In genomic region chr19:11383706-11384048, GRCh38 we compare ENCODE assay signal across 11 cellular contexts. TPM values are rescaled to one million over a fixed set of nuclear protein-coding genes. Genes with fewer than 3 reads are reported as not detected.
A peak's percentile ranks its signal among the peaks of the same experiment; 100 is the strongest.
DNase-seq lines count a peak whose midpoint lies in the region; FAIRE-seq and TF ChIP-seq lines count a peak whose summit lies in the region.
"Had no signal": no experiment of that assay in that cellular context is flagged by ENCODE, and none has a peak within 500 bp of the region (broad histone marks: within the 10 kb centered on the region; RNA-seq: fewer than 3 reads in every experiment).

No MANE protein-coding gene starts in this region.

- H3K36me3 ChIP-seq in A673 (ENCODE audit: insufficient read depth, low read length, poor library complexity, severe bottlenecking) = no peaks in the 10 kb centered on the region
- peaks cover 7% of the 10 kb centered on the region for H3K36me3 ChIP-seq in endodermal cell (ENCODE audit: control insufficient read depth, insufficient read depth, low read length)
- no peaks in the 10 kb centered on the region for H3K36me3 ChIP-seq in neural cell (ENCODE audit: insufficient read depth, low read length)
- H3K36me3 ChIP-seq in small intestine (ENCODE audit: control insufficient read depth in 2 of 2, insufficient read depth in 2 of 2, low read length in 2 of 2) = no peaks in the 10 kb centered on the region

- H4K20me1 ChIP-seq in neural cell (ENCODE audit: insufficient read depth) = no peaks in the 10 kb centered on the region

- CTCF ChIA-PET in A673 (lab: Charles Lee) = interaction anchor here (1.1 to 1.6 kb wide), 2 partner anchors 57 to 98 kb away, joined by 3 to 5 read pairs; no protein-coding TSS in a partner anchor

- H3K9me3 Mint-ChIP-seq in IgD-negative memory B cell = no peaks in the 10 kb centered on the region
- H3K9me3 Mint-ChIP-seq in endodermal cell = no peaks in the 10 kb centered on the region
- H3K9me3 Mint-ChIP-seq: stimulated activated naive CD8-positive, alpha-beta T cell treated with anti-CD3 and anti-CD28 coated beads, Interleukin-15, Interleukin-2, amounts not matched to agents 100 ng/mL and 50 ng/mL, for 24 hours had no signal

- WGBS in endodermal cell (ENCODE audit: insufficient coverage in 1 of 2, insufficient read length in 1 of 2), 2 experiments = 0% methylated on average over 4 to 9 of the region's 9 CpGs
- 0 to 1% (median 1%) methylated on average over 9 of the region's 9 CpGs for WGBS in small intestine, 3 donors

- peaks cover 17 to 26% (median 23%) of the 10 kb centered on the region in 3 donors for H3K4me1 Mint-ChIP-seq in IgD-negative memory B cell
- peaks cover 5% of the 10 kb centered on the region for H3K4me1 Mint-ChIP-seq in endodermal cell

- no peak for TF ChIP-seq EP300 in neural cell (conservative IDR thresholded peaks at IDR 0.05; ENCODE audit: poor library complexity, severe bottlenecking)

- H3K36me3 Mint-ChIP-seq in IgD-negative memory B cell = no peaks in the 10 kb centered on the region
- H3K36me3 Mint-ChIP-seq in endodermal cell (ENCODE audit: low read depth) = peaks cover 9% of the 10 kb centered on the region

- H3K4me1 ChIP-seq in A673 (ENCODE audit: insufficient read depth, low read length, poor library complexity, severe bottlenecking) (peaks cover 20% of the 10 kb centered on the region), endodermal cell (ENCODE audit: control insufficient read depth, insufficient read depth, low read length) (no peaks in the 10 kb centered on the region), small intestine (ENCODE audit: control insufficient read depth in 2 of 2, insufficient read depth in 1 of 2, low read depth in 1 of 2, low read length in 1 of 2) (peaks cover 2 to 8% of the 10 kb centered on the region in 2 donors)

- DNase-seq in A673 (ENCODE audit: low spot score) = no peak
- no peak for DNase-seq in endodermal cell
- DNase-seq in superior temporal gyrus (ENCODE audit: extremely low spot score) = no peak
- DNase-seq in small intestine = no peak
- DNase-seq in SHP77 (lab: John Stamatoyannopoulos, UW) = no peak
- DNase-seq in H4 (ENCODE audit: low spot score) = no peak
- DNase-seq: cerebellar nuclear complex, occipital lobe had no signal

- H3K27me3 ChIP-seq in A673 (replicated peaks; ENCODE audit: insufficient read depth, low read depth, low read length, poor library complexity) = no peaks in the 10 kb centered on the region
- H3K27me3 ChIP-seq in endodermal cell (ENCODE audit: control insufficient read depth, insufficient read depth, low read length, poor library complexity, severe bottlenecking) = no peaks in the 10 kb centered on the region
- H3K27me3 ChIP-seq in neural cell (ENCODE audit: insufficient read depth, low read depth, low read length) = peaks cover 24% of the 10 kb centered on the region
- H3K27me3 ChIP-seq in small intestine (ENCODE audit: control insufficient read depth in 2 of 2, insufficient read depth in 2 of 2, low read length in 2 of 2) = peaks cover 0 to 6% of the 10 kb centered on the region in 2 donors

- no peaks in the 10 kb centered on the region for H3K9me3 ChIP-seq in A673 (ENCODE audit: low read depth, low read length, poor library complexity, severe bottlenecking)
- H3K9me3 ChIP-seq in endodermal cell (ENCODE audit: control insufficient read depth, low read length) = no peaks in the 10 kb centered on the region
- H3K9me3 ChIP-seq in neural cell (ENCODE audit: low read length) = no peaks in the 10 kb centered on the region
- no peaks in the 10 kb centered on the region for H3K9me3 ChIP-seq in small intestine (ENCODE audit: control insufficient read depth, low read depth)

- no peak overlapping the region for H2AFZ ChIP-seq in neural cell (ENCODE audit: low read depth, low read length)

- H3K4me3 ChIP-seq in A673 (ENCODE audit: low read depth, low read length, poor library complexity, severe bottlenecking) (peak overlapping the region; percentile 54), endodermal cell (ENCODE audit: low read length) (peak overlapping the region; percentile 83), neural cell (ENCODE audit: low read length) (peak overlapping the region; percentile 55), small intestine (ENCODE audit: low read depth in 1 of 2, low read length in 2 of 2) (peak overlapping the region in 1 of 2 donors; percentile 24)

- H3K79me2 ChIP-seq in neural cell (replicated peaks; ENCODE audit: insufficient read depth, low read length) = no peaks in the 10 kb centered on the region

- H3K4me3 Mint-ChIP-seq in IgD-negative memory B cell (peak overlapping the region; percentile 80 to 92 (median 90)), endodermal cell (peak overlapping the region; percentile 74)

- H3K4me2 ChIP-seq in neural cell (ENCODE audit: low read length) = no peak overlapping the region

- no peak for FAIRE-seq in small intestine (lab: Jason Lieb, UNC)

- H3K27ac Mint-ChIP-seq in IgD-negative memory B cell (peak overlapping the region in 1 of 3 donors; percentile 98), endodermal cell (peak overlapping the region; percentile 61)
- H3K27ac Mint-ChIP-seq: stimulated activated naive CD8-positive, alpha-beta T cell treated with anti-CD3 and anti-CD28 coated beads, Interleukin-15, Interleukin-2, amounts not matched to agents 100 ng/mL and 50 ng/mL, for 24 hours had no signal

- TF ChIP-seq RAD21 in neural cell (conservative IDR thresholded peaks at IDR 0.05) = no peak

- H3K9me2 ChIP-seq in neural cell (ENCODE audit: insufficient read depth, low read length) = no peaks in the 10 kb centered on the region

- peak overlapping the region; percentile 41 for H3K9ac ChIP-seq in endodermal cell (ENCODE audit: extremely low read depth, low read length, poor library complexity, severe bottlenecking)
- no peak overlapping the region for H3K9ac ChIP-seq in neural cell (ENCODE audit: low read length)

- BruUV-seq in A673 (replicated peaks; lab: Mats Ljungman, UMichigan) = no TSS peak

- no peak for TF ChIP-seq CTCF in A673 (conservative IDR thresholded peaks at IDR 0.05; ENCODE audit: low read depth, low read length)
- no peak for TF ChIP-seq CTCF in endodermal cell (conservative IDR thresholded peaks at IDR 0.05)
- no peak for TF ChIP-seq CTCF in neural cell (IDR thresholded peaks at IDR 0.05; ENCODE audit: poor library complexity, severe bottlenecking)

- intact Hi-C loops in A673 (cut with micrococcal nuclease; ENCODE audit: unreplicated experiment) = loop anchor here (5.0 kb wide), 2 partner anchors 54 to 91 kb away; partner anchors contain the start of genes ODAD3 and PRKCSH

- POLR2A ChIA-PET in A673 (lab: Charles Lee; ENCODE audit: low non-redundant PET) = no interaction called here

- H3K27ac ChIP-seq in A673 (ENCODE audit: low read depth, low read length, poor library complexity, severe bottlenecking) (peak overlapping the region; percentile 37), endodermal cell (ENCODE audit: low read depth, low read length) (no peak overlapping the region), neural cell (ENCODE audit: low read length) (no peak overlapping the region), small intestine (ENCODE audit: low read depth in 1 of 2, low read length in 1 of 2) (no peak overlapping the region)

- H3K27me3 Mint-ChIP-seq in IgD-negative memory B cell = peaks cover 5% of the 10 kb centered on the region
- H3K27me3 Mint-ChIP-seq in endodermal cell (ENCODE audit: insufficient read depth) = no peaks in the 10 kb centered on the region

- no peaks in the 10 kb centered on the region for H3F3A ChIP-seq in neural cell (ENCODE audit: insufficient read depth, low read length, poor library complexity, severe bottlenecking)

TF ChIP-seq in neural cell, 6 proteins besides CTCF, POLR2A, EP300 and RAD21 (continues in another document):
- TF ChIP-seq EZH2 (IDR thresholded peaks at IDR 0.05; ENCODE audit: borderline replicate concordance, insufficient read depth, low read length, poor library complexity, severe bottlenecking) = no peak
- TF ChIP-seq MXI1 (conservative IDR thresholded peaks at IDR 0.05; ENCODE audit: poor library complexity, severe bottlenecking) = no peak

RNA-seq across cellular contexts. Expression of gene EPOR, which starts 0.4 kb away (rescaled TPM):
- total RNA-seq in A673 (2021) = 5.3 and 6.0 TPM in 2 replicates
- polyA plus RNA-seq in IgD-negative memory B cell = 8.1 TPM
- total RNA-seq in endodermal cell = 10 to 100 TPM; 27.0 to 39.5 TPM
- 7.9 TPM for polyA plus RNA-seq in endodermal cell (2013, experiment 1 of 2)
- 6.8 TPM for polyA plus RNA-seq in endodermal cell (2013, experiment 2 of 2)
- 3.1 and 5.8 TPM in 2 replicates for polyA plus RNA-seq in neural cell
- polyA minus RNA-seq in neural cell = 3.2 and 3.4 TPM in 2 replicates
- polyA plus RNA-seq in small intestine = 1 to 10 TPM in 2 of 3 donors, under 1 TPM in 1; 0.45 to 2.7 (median 1.4) TPM
- total RNA-seq in H4 (2014; rRNA removed; shearing (Covaris generic)) = 3.0 and 5.4 TPM in 2 replicates

RNA-seq across cellular contexts. Expression of gene SWSAP1, which starts 9.2 kb away (rescaled TPM):
- total RNA-seq in A673 (2021) = 2.5 and 3.3 TPM in 2 replicates
- 6.4 TPM for polyA plus RNA-seq in IgD-negative memory B cell
- 1 to 10 TPM; 2.2 to 2.8 TPM for total RNA-seq in endodermal cell
- 2.2 TPM for polyA plus RNA-seq in endodermal cell (2013, experiment 1 of 2)
- 1.6 TPM for polyA plus RNA-seq in endodermal cell (2013, experiment 2 of 2)
- 2.1 and 2.4 TPM in 2 replicates for polyA plus RNA-seq in neural cell
- polyA minus RNA-seq in neural cell = 3.6 and 4.1 TPM in 2 replicates
- polyA plus RNA-seq in small intestine = 1 to 10 TPM; 3.0 to 4.0 (median 3.1) TPM
- total RNA-seq in H4 (2014; rRNA removed; shearing (Covaris generic)) = 0.45 and 1.0 TPM in 2 replicates

RNA-seq across cellular contexts. Expression of gene PLPPR2, which starts 28.4 kb away (rescaled TPM):
- total RNA-seq in A673 (2021) (19.0 and 20.2 TPM in 2 replicates), endodermal cell (1 to 10 TPM; 3.1 to 6.8 TPM)
- polyA plus RNA-seq in IgD-negative memory B cell (1.9 TPM), neural cell (44.1 and 47.6 TPM in 2 replicates), small intestine (1 to 10 TPM; 3.1 to 9.7 (median 3.5) TPM)
- 13.6 TPM for polyA plus RNA-seq in endodermal cell (2013, experiment 1 of 2)
- polyA plus RNA-seq in endodermal cell (2013, experiment 2 of 2) = 13.7 TPM
- 56.3 and 64.0 TPM in 2 replicates for polyA minus RNA-seq in neural cell
- total RNA-seq in H4 (2014; rRNA removed; shearing (Covaris generic)) = 10.7 and 12.7 TPM in 2 replicates

RNA-seq across cellular contexts. Expression of gene RGL3, which starts 35.4 kb away (rescaled TPM):
- total RNA-seq in A673 (2021) = 0.28 TPM in 1 of 2 replicates, not detected in the other
- polyA plus RNA-seq in IgD-negative memory B cell = 2.4 TPM
- total RNA-seq in endodermal cell = 100 to 1,000 TPM; 125 to 131 TPM
- polyA plus RNA-seq in endodermal cell (2013, experiment 1 of 2) = 5.4 TPM
- 5.6 TPM for polyA plus RNA-seq in endodermal cell (2013, experiment 2 of 2)
- not detected in 2 replicates for polyA plus RNA-seq in neural cell
- not detected in 2 replicates for polyA minus RNA-seq in neural cell
- 1 to 10 TPM in 2 of 3 donors, not detected in 1; 1.1 to 1.5 TPM for polyA plus RNA-seq in small intestine
- 0.14 TPM in 1 of 2 replicates, not detected in the other for total RNA-seq in H4 (2014; rRNA removed; shearing (Covaris generic))
- total RNA-seq: occipital lobe had no signal

RNA-seq across cellular contexts. Expression of gene CCDC159, which starts 37.4 kb away (rescaled TPM):
- total RNA-seq in A673 (2021) (7.9 and 11.6 TPM in 2 replicates), endodermal cell (10 to 100 TPM; 12.2 to 15.2 TPM)
- polyA plus RNA-seq in IgD-negative memory B cell (24.1 TPM), neural cell (2.4 TPM in 1 of 2 replicates, not detected in the other), small intestine (10 to 100 TPM; 24.1 to 70.4 (median 58.1) TPM)
- 16.9 TPM for polyA plus RNA-seq in endodermal cell (2013, experiment 1 of 2)
- 14.6 TPM for polyA plus RNA-seq in endodermal cell (2013, experiment 2 of 2)
- polyA minus RNA-seq in neural cell = 1.7 and 5.1 TPM in 2 replicates
- 3.6 and 5.1 TPM in 2 replicates for total RNA-seq in H4 (2014; rRNA removed; shearing (Covaris generic))
